Comparison of ENCODE assay signal across 30 cellular contexts in the genomic region with DNA sequence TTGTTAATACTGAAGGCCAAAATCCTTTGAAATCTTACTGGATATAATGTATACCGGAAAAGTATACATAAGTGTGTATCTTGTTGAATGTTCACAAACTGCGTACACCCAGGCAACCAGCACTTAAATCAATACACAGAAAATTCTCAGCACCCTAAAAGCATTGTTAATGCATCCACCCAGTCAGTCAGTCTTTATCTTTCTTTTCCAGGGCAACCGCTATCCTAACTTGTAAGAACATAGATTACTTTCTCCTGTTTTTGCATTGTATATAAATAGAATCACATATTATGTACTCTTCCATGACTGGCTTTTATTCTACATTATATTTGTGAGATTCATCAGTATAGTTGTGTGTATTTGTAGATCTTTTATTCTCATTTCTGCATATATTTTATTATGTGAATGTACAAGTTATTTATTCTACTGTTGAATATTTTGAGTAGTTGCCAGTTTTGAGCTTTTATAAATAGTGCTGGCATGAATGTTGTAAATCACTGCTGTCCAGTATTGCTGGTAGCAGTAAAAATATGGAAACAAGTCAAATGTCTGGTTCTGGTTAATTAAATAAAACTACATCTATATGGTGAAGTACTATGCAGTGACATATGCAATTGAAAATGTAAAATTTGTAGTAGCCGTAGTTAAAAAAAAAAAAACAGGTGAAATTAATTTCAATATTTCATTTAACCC.
"Had no signal": no experiment of that assay in that cellular context is flagged by ENCODE, and none has a peak within 500 bp of the region (broad histone marks: within the 10 kb centered on the region; RNA-seq: fewer than 3 reads in every experiment).

No MANE protein-coding gene starts in this region.

- H3K9me3 Mint-ChIP-seq: activated B cell treated with CpG ODN at 0.5 μM for 24 hours; activated CD8-positive, alpha-beta T cell treated with anti-CD3 and anti-CD28 coated beads for 36 hours; activated T-cell treated with anti-CD3 and anti-CD28 coated beads, Interleukin-2, amount 50 U/mL, for 4 hours; activated T-helper 17 cell treated with anti-CD3 and anti-CD28 coated beads, Interleukin-2, amount 50 U/mL, for 72 hours; T-helper 2 cell treated with Interferon-gamma antibody and Interleukin-4, amounts not matched to agents 5 μg/mL and 100 μg/mL, for 36 hours had no signal

- H3K27me3 Mint-ChIP-seq: activated B cell treated with CpG ODN at 0.5 μM for 24 hours; activated CD8-positive, alpha-beta T cell treated with anti-CD3 and anti-CD28 coated beads for 36 hours; activated naive CD8-positive, alpha-beta T cell; activated T-helper 17 cell treated with anti-CD3 and anti-CD28 coated beads, Interleukin-2, amount 50 U/mL, for 72 hours; T-helper 17 cell had no signal

- H3K4me3 ChIP-seq: colonic mucosa, esophagus squamous epithelium, gastroesophageal sphincter, heart right ventricle had no signal

- ATAC-seq: activated CD4-positive, CD25-positive, alpha-beta regulatory T cell treated with anti-CD3 and anti-CD28 coated beads, Interleukin-2, amount 50 U/mL, for 24 hours; activated CD8-positive, alpha-beta T cell treated with anti-CD3 and anti-CD28 coated beads for 36 hours; activated T-cell treated with anti-CD3 and anti-CD28 coated beads, Interleukin-2, amount 50 U/mL, for 4 hours; activated T-helper 17 cell treated with anti-CD3 and anti-CD28 coated beads, Interleukin-2, amount 50 U/mL, for 72 hours; gastroesophageal sphincter; T-helper 17 cell had no signal

- H3K4me1 ChIP-seq: colonic mucosa, esophagus squamous epithelium had no signal

- H3K27me3 ChIP-seq: brain microvascular endothelial cell, colonic mucosa, esophagus squamous epithelium, gastroesophageal sphincter, heart right ventricle had no signal

- H3K4me1 Mint-ChIP-seq: activated B cell treated with CpG ODN at 0.5 μM for 24 hours had no signal

- H3K9me3 ChIP-seq: colonic mucosa, esophagus squamous epithelium, gastroesophageal sphincter, heart right ventricle had no signal

- H3K27ac Mint-ChIP-seq: activated B cell treated with CpG ODN at 0.5 μM for 24 hours; activated CD8-positive, alpha-beta T cell treated with anti-CD3 and anti-CD28 coated beads for 36 hours; activated naive CD8-positive, alpha-beta T cell; activated T-helper 17 cell treated with anti-CD3 and anti-CD28 coated beads, Interleukin-2, amount 50 U/mL, for 72 hours; T-helper 17 cell; T-helper 2 cell treated with Interferon-gamma antibody and Interleukin-4, amounts not matched to agents 5 μg/mL and 100 μg/mL, for 36 hours had no signal

- H3K27ac ChIP-seq: brain microvascular endothelial cell, colonic mucosa, epithelial cell of prostate, esophagus squamous epithelium, gastroesophageal sphincter, WERI-Rb-1 had no signal

- DNase-seq: activated B cell treated with CpG ODN at 0.5 μM for 24 hours; activated CD4-positive, alpha-beta T cell treated with anti-CD3 and anti-CD28 coated beads for 48 hours; activated CD4-positive, alpha-beta T cell treated with anti-CD3 and anti-CD28 coated beads, Interleukin-2, amount 50 U/mL, for 1 hour; activated CD4-positive, alpha-beta T cell treated with anti-CD3 and anti-CD28 coated beads, Interleukin-2, amount 50 U/mL, for 48 hours; activated CD8-positive, alpha-beta memory T cell treated with anti-CD3 and anti-CD28 coated beads for 24 hours; activated CD8-positive, alpha-beta T cell treated with anti-CD3 and anti-CD28 coated beads for 36 hours; activated effector memory CD4-positive, alpha-beta T cell treated with Interleukin-2 at 50 U/mL for 16 hours; activated gamma-delta T cell treated with Interleukin-2 at 50 U/mL for 16 hours; activated naive CD4-positive, alpha-beta T cell treated with anti-CD3 and anti-CD28 coated beads, Interleukin-2, amount 50 U/mL, for 16 hours; activated naive CD4-positive, alpha-beta T cell treated with Interleukin-2 at 50 U/mL for 16 hours; activated T-cell treated with anti-CD3 and anti-CD28 coated beads, Interleukin-2, amount 50 U/mL, for 4 hours; amniotic stem cell; anterior cingulate cortex; brain microvascular endothelial cell; central memory CD4-positive, alpha-beta T cell; cerebellar nuclear complex; colonic mucosa; effector CD8-positive, alpha-beta T cell; esophagus squamous epithelium; foreskin melanocyte; heart right ventricle; T-helper 17 cell; T1000; WERI-Rb-1 had no signal

- H3K4me3 Mint-ChIP-seq: activated B cell treated with CpG ODN at 0.5 μM for 24 hours; activated CD8-positive, alpha-beta T cell treated with anti-CD3 and anti-CD28 coated beads for 36 hours; activated naive CD8-positive, alpha-beta T cell; activated T-cell treated with anti-CD3 and anti-CD28 coated beads, Interleukin-2, amount 50 U/mL, for 4 hours; activated T-helper 17 cell treated with anti-CD3 and anti-CD28 coated beads, Interleukin-2, amount 50 U/mL, for 72 hours; T-helper 17 cell; T-helper 2 cell treated with Interferon-gamma antibody and Interleukin-4, amounts not matched to agents 5 μg/mL and 100 μg/mL, for 36 hours had no signal
